ENCODE assay signal across 22 cellular contexts in genomic region chr4:121273191-121273590, GRCh38.
DNase-seq lines count a peak whose midpoint lies in the region; ATAC-seq and TF ChIP-seq lines count a peak whose summit lies in the region.
"Had no signal": no experiment of that assay in that cellular context is flagged by ENCODE, and none has a peak within 500 bp of the region (broad histone marks: within the 10 kb centered on the region; RNA-seq: fewer than 3 reads in every experiment).

No MANE protein-coding gene starts in this region.

- H3K36me3 Mint-ChIP-seq in MCF 10A (ENCODE audit: insufficient read depth, unreplicated experiment), result no peaks in the 10 kb centered on the region
- H3K36me3 Mint-ChIP-seq: CD14-positive monocyte, IgD-negative memory B cell had no signal

- DNase-seq in MCF 10A (ENCODE audit: unreplicated experiment) (no peak), breast epithelium (ENCODE audit: low spot score in 2 of 2) (no peak), NCI-H69 (lab: John Stamatoyannopoulos, UW) (peak; percentile 4), left lung (no peak), adrenal gland (no peak), NCI-H524 (lab: John Stamatoyannopoulos, UW) (no peak), NCI-H1694 treated with DMSO at 0.1 percent for 48 hours (lab: John Stamatoyannopoulos, UW) (no peak)
- DNase-seq: DMS79 treated with DMSO at 0.1 percent for 48 hours, H7, NCI-H1048, NCI-H1417 treated with DMSO at 0.1 percent for 48 hours, NCI-H1930, NCI-H2227 treated with DMSO at 0.1 percent for 48 hours, NCI-H510A treated with DMSO at 0.1 percent for 48 hours, NCI-H82, SHP77 had no signal

- H3K27me3 Mint-ChIP-seq in MCF 10A (ENCODE audit: insufficient read depth, unreplicated experiment), result no peaks in the 10 kb centered on the region

- no peak for TF ChIP-seq POLR2A in breast epithelium (IDR thresholded peaks at IDR 0.05)
- no peak for TF ChIP-seq POLR2A in adrenal gland (IDR thresholded peaks at IDR 0.05)

- intact Hi-C loops in MCF 10A (cut with micrococcal nuclease), result no loop called here
- intact Hi-C loops in breast epithelium (cut with DNase I; ENCODE audit: low total_unique reads), result no loop called here
- intact Hi-C loops in left lung (cut with DNase I), result no loop called here
- intact Hi-C loops in adrenal gland (cut with DNase I), result no loop called here

- ATAC-seq in left lung, result peak; percentile 27
- ATAC-seq: A549 had no signal

- H3K4me3 Mint-ChIP-seq in MCF 10A (ENCODE audit: unreplicated experiment), result no peak overlapping the region
- H3K4me3 Mint-ChIP-seq: B cell, CD14-positive monocyte, HFFc6, IgD-negative memory B cell had no signal

- BruUV-seq in MCF 10A (replicated peaks; lab: Mats Ljungman, UMichigan), result no TSS peak

- no peaks in the 10 kb centered on the region for H3K9me3 Mint-ChIP-seq in MCF 10A (ENCODE audit: unreplicated experiment)
- H3K9me3 Mint-ChIP-seq: CD14-positive monocyte, HFFc6, IgD-negative memory B cell had no signal

- H3K4me1 Mint-ChIP-seq in MCF 10A (ENCODE audit: insufficient read depth, unreplicated experiment), result peaks cover 16% of the 10 kb centered on the region
- H3K4me1 Mint-ChIP-seq: B cell, IgD-negative memory B cell had no signal

- CTCF ChIA-PET in MCF 10A (lab: Yijun Ruan, JAX), result interaction anchor here (0.6 to 4.2 kb wide), 6 partner anchors 16 to 81 kb away, joined by 3 to 28 read pairs (median 8); no protein-coding TSS in a partner anchor

- no peaks in the 10 kb centered on the region for H3K9me3 ChIP-seq in breast epithelium
- no peaks in the 10 kb centered on the region for H3K9me3 ChIP-seq in left lung
- H3K9me3 ChIP-seq in adrenal gland (replicated peaks in 1 of 3), result no peaks in the 10 kb centered on the region
- H3K9me3 ChIP-seq: A549 had no signal

- H3K36me3 ChIP-seq in breast epithelium (peaks cover 4% of the 10 kb centered on the region), left lung (no peaks in the 10 kb centered on the region), adrenal gland (replicated peaks in 1 of 2) (no peaks in the 10 kb centered on the region)

- H3K4me1 ChIP-seq in breast epithelium, result no peaks in the 10 kb centered on the region
- peaks cover 0 to 2% of the 10 kb centered on the region in 2 donors for H3K4me1 ChIP-seq in left lung
- H3K4me1 ChIP-seq in adrenal gland (replicated peaks in 1 of 2), result no peaks in the 10 kb centered on the region
- H3K4me1 ChIP-seq: A549 had no signal

- TF ChIP-seq CTCF in MCF 10A (IDR thresholded peaks at IDR 0.05; ENCODE audit: unreplicated experiment) (no peak), breast epithelium (IDR thresholded peaks at IDR 0.05) (no peak), left lung (IDR thresholded peaks at IDR 0.05) (no peak), adrenal gland (IDR thresholded peaks at IDR 0.05) (no peak)

- POLR2A ChIA-PET in MCF 10A (lab: Yijun Ruan, JAX), result interaction anchor here (0.7 to 2.6 kb wide), 8 partner anchors 9 to 270 kb away, joined by 3 to 15 read pairs (median 5); partner anchors contain the start of gene QRFPR

- no peaks in the 10 kb centered on the region for H3K27me3 ChIP-seq in breast epithelium
- no peaks in the 10 kb centered on the region for H3K27me3 ChIP-seq in left lung
- no peaks in the 10 kb centered on the region for H3K27me3 ChIP-seq in adrenal gland

- WGBS in adrenal gland, 4 donors, result 71 to 85% (median 82%) methylated on average over 3 of the region's 3 CpGs

- H3K27ac ChIP-seq in breast epithelium (no peak overlapping the region), left lung (no peak overlapping the region), adrenal gland (no peak overlapping the region)
- H3K27ac ChIP-seq: A549, SK-N-MC had no signal

- H3K4me3 ChIP-seq in breast epithelium (no peak overlapping the region), left lung (no peak overlapping the region), adrenal gland (no peak overlapping the region)
- H3K4me3 ChIP-seq: A549, SK-N-MC had no signal

- H3K27ac Mint-ChIP-seq in MCF 10A (ENCODE audit: low read depth, unreplicated experiment), result peak overlapping the region; percentile 14
- H3K27ac Mint-ChIP-seq: B cell, CD14-positive monocyte, HFFc6, IgD-negative memory B cell had no signal
